In the genomic region with DNA sequence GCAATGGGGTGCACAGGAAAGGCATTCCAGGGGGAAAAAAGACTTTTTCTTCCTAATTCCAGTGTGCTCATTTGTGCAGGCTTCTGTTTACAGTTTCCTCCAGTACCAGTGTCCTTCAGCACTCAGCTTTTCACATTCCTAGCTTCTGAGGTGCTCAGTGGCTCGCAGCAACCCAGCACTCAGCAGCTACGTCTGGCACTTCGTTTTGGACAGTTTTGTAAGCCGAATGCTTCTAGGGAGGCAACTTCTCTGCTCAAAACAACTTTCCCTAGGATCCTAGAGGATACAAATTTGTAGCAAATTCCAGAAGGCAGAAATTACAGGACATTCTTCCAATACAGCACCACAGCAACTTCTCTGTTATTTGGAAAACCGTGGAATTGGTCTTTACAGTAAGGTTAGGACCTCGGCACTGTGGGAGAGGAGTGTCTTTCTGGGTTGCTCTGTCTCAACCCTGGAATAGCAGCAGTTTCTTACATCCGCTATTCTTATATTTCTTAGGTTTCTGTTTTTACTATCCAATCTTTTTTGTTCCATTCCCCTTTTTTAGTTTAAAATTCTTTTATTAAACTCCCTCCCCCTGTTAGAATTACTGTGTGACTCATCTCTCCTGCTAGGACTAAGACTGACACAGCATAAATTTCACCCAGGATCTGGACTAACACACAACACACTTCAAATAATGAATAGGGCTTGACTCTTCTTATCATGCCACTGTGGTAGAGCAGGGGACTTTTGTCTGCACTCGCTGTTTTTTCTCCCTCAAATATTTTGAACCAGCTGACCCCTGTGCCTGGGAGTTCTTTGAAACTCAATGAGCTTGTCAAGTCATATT, we compare ENCODE assay signal across 16 cellular contexts.
A peak's percentile ranks its signal among the peaks of the same experiment; 100 is the strongest.
DNase-seq lines count a peak whose midpoint lies in the region; ATAC-seq, FAIRE-seq and TF ChIP-seq lines count a peak whose summit lies in the region.
"Had no signal": no experiment of that assay in that cellular context is flagged by ENCODE, and none has a peak within 500 bp of the region (broad histone marks: within the 10 kb centered on the region; RNA-seq: fewer than 3 reads in every experiment).

No MANE protein-coding gene starts in this region.

- H3K4me3 ChIP-seq in endodermal cell (ENCODE audit: low read length) (no peak overlapping the region), pancreas (no peak overlapping the region)
- H3K4me3 ChIP-seq: SK-N-MC had no signal

- no peaks in the 10 kb centered on the region for H3K9me3 Mint-ChIP-seq in endodermal cell

- no peaks in the 10 kb centered on the region for H3K27me3 Mint-ChIP-seq in endodermal cell (ENCODE audit: insufficient read depth)

- no peaks in the 10 kb centered on the region for H3K27me3 ChIP-seq in endodermal cell (ENCODE audit: control insufficient read depth, insufficient read depth, low read length, poor library complexity, severe bottlenecking)
- no peaks in the 10 kb centered on the region for H3K27me3 ChIP-seq in pancreas
- H3K27me3 ChIP-seq: sigmoid colon had no signal

- peak; percentile 11 for DNase-seq in Daoy (ENCODE audit: low read depth)
- peak; percentile 61 for DNase-seq in NCI-H748 (lab: John Stamatoyannopoulos, UW; ENCODE audit: unreplicated experiment)
- DNase-seq in endodermal cell, result peak; percentile 57
- no peak for DNase-seq in pancreas
- no peak for DNase-seq in GDM1 (lab: John Stamatoyannopoulos, UW)
- DNase-seq: cortex of kidney, foreskin melanocyte, NCI-H1436, NCI-H774, sigmoid colon had no signal

- FAIRE-seq in pancreas (lab: Jason Lieb, UNC), result no peak

- ATAC-seq in pancreas, result peak in 3 of 4 donors; percentile 36 to 65 (median 44)
- no peak for ATAC-seq in GM21737 (IDR thresholded peaks at IDR 0.05; ENCODE audit: unreplicated experiment)
- no peak for ATAC-seq in HG03025 (IDR thresholded peaks at IDR 0.05; ENCODE audit: low FRiP score, unreplicated experiment)
- no peak for ATAC-seq in HG03442 (IDR thresholded peaks at IDR 0.05; ENCODE audit: unreplicated experiment)
- ATAC-seq: activated naive CD4-positive, alpha-beta T cell treated with anti-CD3 and anti-CD28 coated beads, Interleukin-2, amount 50 U/mL, for 72 hours had no signal

- no peak overlapping the region for H3K4me3 Mint-ChIP-seq in endodermal cell

- TF ChIP-seq CTCF in endodermal cell (conservative IDR thresholded peaks at IDR 0.05) (no peak), pancreas (IDR thresholded peaks at IDR 0.05) (no peak)

- 83 to 87% methylated on average over 5 to 8 of the region's 8 CpGs for WGBS in endodermal cell (ENCODE audit: insufficient coverage in 1 of 2, insufficient read length in 1 of 2), 2 experiments
- 39 to 46% methylated on average over 8 of the region's 8 CpGs for WGBS in pancreas, 2 donors

- H3K9ac ChIP-seq in endodermal cell (ENCODE audit: extremely low read depth, low read length, poor library complexity, severe bottlenecking), result no peak overlapping the region

- H3K27ac Mint-ChIP-seq in endodermal cell, result peak overlapping the region; percentile 53
- H3K27ac Mint-ChIP-seq: activated naive CD4-positive, alpha-beta T cell treated with anti-CD3 and anti-CD28 coated beads, Interleukin-2, amount 50 U/mL, for 72 hours had no signal

- H3K36me3 ChIP-seq in endodermal cell (ENCODE audit: control insufficient read depth, insufficient read depth, low read length), result no peaks in the 10 kb centered on the region
- no peaks in the 10 kb centered on the region for H3K36me3 ChIP-seq in pancreas
- H3K36me3 ChIP-seq: sigmoid colon had no signal

- H3K27ac ChIP-seq in endodermal cell (ENCODE audit: low read depth, low read length) (peak overlapping the region; percentile 6), pancreas (no peak overlapping the region)
- H3K27ac ChIP-seq: SK-N-MC, VCaP had no signal

- H3K4me1 ChIP-seq in endodermal cell (ENCODE audit: control insufficient read depth, insufficient read depth, low read length) (peaks cover 4% of the 10 kb centered on the region), pancreas (no peaks in the 10 kb centered on the region)

- no peaks in the 10 kb centered on the region for H3K36me3 Mint-ChIP-seq in endodermal cell (ENCODE audit: low read depth)
- H3K36me3 Mint-ChIP-seq: activated naive CD4-positive, alpha-beta T cell treated with anti-CD3 and anti-CD28 coated beads, Interleukin-2, amount 50 U/mL, for 72 hours had no signal

- intact Hi-C loops in pancreas (cut with DNase I), result no loop called here

- H3K9me3 ChIP-seq in endodermal cell (ENCODE audit: control insufficient read depth, low read length) (no peaks in the 10 kb centered on the region), pancreas (no peaks in the 10 kb centered on the region)
- H3K9me3 ChIP-seq: sigmoid colon had no signal

- H3K4me1 Mint-ChIP-seq in endodermal cell, result peaks cover 9% of the 10 kb centered on the region

Comparison
In these comparisons a context has a peak if more than half of its experiments do, and no peak if none do; other contexts are left out.
1. DNase-seq: peak in Daoy (single experiment), NCI-H748 (single experiment) and endodermal cell (single experiment); none in pancreas (0 of 6) and GDM1 (single experiment).
2. ATAC-seq: peak in pancreas (3 of 4); none in GM21737 (single experiment), HG03025 (single experiment) and HG03442 (single experiment).